In the genomic region with DNA sequence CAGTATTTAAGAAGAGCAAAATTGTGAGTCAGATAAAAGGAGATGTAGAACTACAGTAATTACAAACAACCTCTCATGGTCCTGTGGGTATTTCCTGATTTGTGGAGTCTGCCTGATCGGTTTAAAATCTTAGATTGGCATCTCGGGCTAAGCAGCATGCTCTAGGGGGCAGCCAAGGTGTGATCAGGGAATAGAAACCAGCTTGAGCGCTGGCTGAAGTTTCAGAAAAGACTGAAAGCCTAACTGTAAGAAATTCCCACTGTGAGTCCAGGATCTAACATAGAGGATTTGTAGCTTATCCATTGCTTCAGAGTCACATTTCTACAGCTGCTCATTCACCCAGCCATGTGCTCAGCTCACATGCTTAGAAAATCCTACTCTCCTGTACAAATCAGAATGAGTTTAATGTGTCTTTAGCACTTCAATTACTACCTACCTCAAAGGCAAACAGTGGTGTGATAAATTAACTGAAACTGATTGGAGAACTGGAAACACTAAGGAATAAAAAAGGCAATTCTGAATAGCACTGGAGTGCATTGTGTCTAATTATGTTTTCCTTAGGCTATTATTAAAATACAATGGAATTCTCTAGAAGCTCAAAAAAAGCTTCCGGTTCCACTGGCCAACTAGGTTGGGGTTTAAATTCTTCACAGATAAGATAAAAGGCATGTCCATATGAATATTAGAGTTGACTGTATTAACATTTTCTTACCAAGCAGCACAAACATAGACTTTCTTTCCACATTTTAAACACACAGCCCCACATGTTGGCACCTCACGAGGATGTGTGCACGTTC, we compare ENCODE assay signal across 9 cellular contexts.
DNase-seq lines count a peak whose midpoint lies in the region; ATAC-seq and TF ChIP-seq lines count a peak whose summit lies in the region.
"Had no signal": no experiment of that assay in that cellular context is flagged by ENCODE, and none has a peak within 500 bp of the region (broad histone marks: within the 10 kb centered on the region; RNA-seq: fewer than 3 reads in every experiment).

No MANE protein-coding gene starts in this region.

- peak; percentile 55 for TF ChIP-seq CTCF in GM06990 (IDR thresholded peaks at IDR 0.05; ENCODE audit: insufficient read depth, low read length, poor library complexity, severe bottlenecking)
- TF ChIP-seq CTCF in WTC11 (IDR thresholded peaks at IDR 0.05) = no peak
- no peak for TF ChIP-seq CTCF in suprapubic skin (IDR thresholded peaks at IDR 0.05)

- peaks cover 4% of the 10 kb centered on the region; the same call in 1 of the 2 replicates for H3K4me1 Mint-ChIP-seq in WTC11

- H3K4me3 Mint-ChIP-seq in WTC11 = no peak overlapping the region

- intact Hi-C loops in sciatic nerve (cut with DNase I) = no loop called here

- CTCF ChIA-PET in WTC11 (lab: Charles Lee) = interaction anchor here (0.6 to 2.9 kb wide), 11 partner anchors 8 to 318 kb away, joined by 3 to 13 read pairs (median 3); no protein-coding TSS in a partner anchor

- H3K9me3 Mint-ChIP-seq in WTC11 = peaks cover 17% of the 10 kb centered on the region

- ATAC-seq in HG03196 (IDR thresholded peaks at IDR 0.05; ENCODE audit: unreplicated experiment) = peak; percentile 75
- ATAC-seq in WTC11 = peak; percentile 78
- ATAC-seq in GM18505 (IDR thresholded peaks at IDR 0.05; ENCODE audit: unreplicated experiment) = no peak
- ATAC-seq in sciatic nerve = no peak

- H3K36me3 Mint-ChIP-seq in WTC11 = peaks cover 26% of the 10 kb centered on the region

- H3K4me3 ChIP-seq in GM06990 (replicated peaks; ENCODE audit: low read depth, low read length) (no peak overlapping the region), suprapubic skin (no peak overlapping the region)

- DNase-seq in GM06990 (ENCODE audit: extremely low read depth, insufficient read length) (no peak), WTC11 (ENCODE audit: low spot score) (no peak), myocyte (ENCODE audit: low read depth) (peak; percentile 33), sciatic nerve (ENCODE audit: low spot score) (no peak), suprapubic skin (ENCODE audit: low spot score in 2 of 2) (no peak)
- DNase-seq in central memory CD4-positive, alpha-beta T cell = no peak
- DNase-seq: stimulated activated CD4-positive, alpha-beta T cell treated with anti-CD3 and anti-CD28 coated beads, Interleukin-2, amount 100 ng/mL, for 24 hours had no signal

- H3K27ac ChIP-seq in suprapubic skin = no peak overlapping the region

- H3K4me1 ChIP-seq in suprapubic skin = peaks cover 9% of the 10 kb centered on the region

- H3K9me3 ChIP-seq in suprapubic skin = no peaks in the 10 kb centered on the region

- H3K27me3 ChIP-seq in GM06990 (replicated peaks; ENCODE audit: control insufficient read depth, insufficient read depth, low read length) (no peaks in the 10 kb centered on the region), suprapubic skin (no peaks in the 10 kb centered on the region)

- TF ChIP-seq EP300 in suprapubic skin (IDR thresholded peaks at IDR 0.05) = no peak

- POLR2A ChIA-PET in WTC11 (lab: Charles Lee) = no interaction called here

- no peaks in the 10 kb centered on the region for H3K27me3 Mint-ChIP-seq in WTC11 (ENCODE audit: low read depth)

- no peaks in the 10 kb centered on the region for H3K36me3 ChIP-seq in GM06990 (ENCODE audit: control insufficient read depth, insufficient read depth, low read length)
- H3K36me3 ChIP-seq in suprapubic skin = peaks cover 10% of the 10 kb centered on the region

- 60% methylated on average over 6 of the region's 6 CpGs for WGBS in suprapubic skin

- TF ChIP-seq POLR2A in GM18505 (IDR thresholded peaks at IDR 0.05; ENCODE audit: borderline replicate concordance, extremely low read depth, insufficient read depth, insufficient read length) (no peak), suprapubic skin (IDR thresholded peaks at IDR 0.05) (no peak)

- H3K27ac Mint-ChIP-seq in WTC11 = peak overlapping the region; percentile 61; the same call in 1 of the 2 replicates

TF ChIP-seq in WTC11, 78 proteins besides CTCF, POLR2A, EP300 and RAD21:
- TF ChIP-seq TCF7 (CRISPR knock-in tag; IDR thresholded peaks at IDR 0.05; ENCODE audit: low read depth) (no peak), ETV6 (CRISPR knock-in tag; IDR thresholded peaks at IDR 0.05) (no peak), ZNF423 (CRISPR knock-in tag; IDR thresholded peaks at IDR 0.05) (no peak), ZBTB21 (CRISPR knock-in tag; IDR thresholded peaks at IDR 0.05; ENCODE audit: borderline replicate concordance) (no peak), NFE2L1 (CRISPR knock-in tag; IDR thresholded peaks at IDR 0.05) (no peak), FOXJ3 (CRISPR knock-in tag; IDR thresholded peaks at IDR 0.05; ENCODE audit: borderline replicate concordance) (no peak), FOXP1 (CRISPR knock-in tag; IDR thresholded peaks at IDR 0.05; ENCODE audit: borderline replicate concordance) (no peak), JUN (CRISPR knock-in tag; IDR thresholded peaks at IDR 0.05) (no peak), GABPB1 (CRISPR knock-in tag; IDR thresholded peaks at IDR 0.05) (no peak)
- TF ChIP-seq, protein P1, sequence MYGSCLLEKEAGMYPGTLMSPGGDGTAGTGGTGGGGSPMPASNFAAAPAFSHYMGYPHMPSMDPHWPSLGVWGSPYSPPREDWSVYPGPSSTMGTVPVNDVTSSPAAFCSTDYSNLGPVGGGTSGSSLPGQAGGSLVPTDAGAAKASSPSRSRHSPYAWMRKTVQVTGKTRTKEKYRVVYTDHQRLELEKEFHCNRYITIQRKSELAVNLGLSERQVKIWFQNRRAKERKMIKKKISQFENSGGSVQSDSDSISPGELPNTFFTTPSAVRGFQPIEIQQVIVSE (CRISPR knock-in tag; IDR thresholded peaks at IDR 0.05; ENCODE audit: borderline replicate concordance) = no peak
- TF ChIP-seq, protein P2, sequence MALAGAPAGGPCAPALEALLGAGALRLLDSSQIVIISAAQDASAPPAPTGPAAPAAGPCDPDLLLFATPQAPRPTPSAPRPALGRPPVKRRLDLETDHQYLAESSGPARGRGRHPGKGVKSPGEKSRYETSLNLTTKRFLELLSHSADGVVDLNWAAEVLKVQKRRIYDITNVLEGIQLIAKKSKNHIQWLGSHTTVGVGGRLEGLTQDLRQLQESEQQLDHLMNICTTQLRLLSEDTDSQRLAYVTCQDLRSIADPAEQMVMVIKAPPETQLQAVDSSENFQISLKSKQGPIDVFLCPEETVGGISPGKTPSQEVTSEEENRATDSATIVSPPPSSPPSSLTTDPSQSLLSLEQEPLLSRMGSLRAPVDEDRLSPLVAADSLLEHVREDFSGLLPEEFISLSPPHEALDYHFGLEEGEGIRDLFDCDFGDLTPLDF (CRISPR knock-in tag; IDR thresholded peaks at IDR 0.05) = no peak
- TF ChIP-seq, protein P3, sequence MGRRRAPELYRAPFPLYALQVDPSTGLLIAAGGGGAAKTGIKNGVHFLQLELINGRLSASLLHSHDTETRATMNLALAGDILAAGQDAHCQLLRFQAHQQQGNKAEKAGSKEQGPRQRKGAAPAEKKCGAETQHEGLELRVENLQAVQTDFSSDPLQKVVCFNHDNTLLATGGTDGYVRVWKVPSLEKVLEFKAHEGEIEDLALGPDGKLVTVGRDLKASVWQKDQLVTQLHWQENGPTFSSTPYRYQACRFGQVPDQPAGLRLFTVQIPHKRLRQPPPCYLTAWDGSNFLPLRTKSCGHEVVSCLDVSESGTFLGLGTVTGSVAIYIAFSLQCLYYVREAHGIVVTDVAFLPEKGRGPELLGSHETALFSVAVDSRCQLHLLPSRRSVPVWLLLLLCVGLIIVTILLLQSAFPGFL (CRISPR knock-in tag; IDR thresholded peaks at IDR 0.05; ENCODE audit: borderline replicate concordance) = no peak
TF ChIP-seq in WTC11: peak in this region for 0.

Comparison
In these comparisons a context has a peak if more than half of its experiments do, and no peak if none do; other contexts are left out.
1. ATAC-seq: peak in HG03196 (single experiment) and WTC11 (single experiment); none in GM18505 (single experiment) and sciatic nerve (single experiment).